Comparison of ENCODE assay signal across 19 cellular contexts in genomic region chrX:70535198-70535597, GRCh38.
"Had no signal": no experiment of that assay in that cellular context is flagged by ENCODE, and none has a peak within 500 bp of the region (broad histone marks: within the 10 kb centered on the region; RNA-seq: fewer than 3 reads in every experiment).

No MANE protein-coding gene starts in this region.

- H3K9ac ChIP-seq: SK-N-SH had no signal

- H3K4me2 ChIP-seq: SK-N-SH had no signal

- ATAC-seq: Panc1 had no signal

- DNase-seq: KBM-7, NCI-H1092, NCI-H1105 treated with DMSO at 0.1 percent for 48 hours, NCI-H1436, NCI-H187, NCI-H2029, NCI-H2081 treated with DMSO at 0.1 percent for 48 hours, NCI-H2171, NCI-H226, NCI-H446, NCI-H510A, NCI-H524 treated with DMSO at 0.1 percent for 48 hours, NCI-H69, NCI-H774, SHP77, SK-N-SH, SW 1271 had no signal

- H3K27ac ChIP-seq: RWPE1 had no signal

- H3K9me3 ChIP-seq: SK-N-SH had no signal
